ENCODE assay signal across 8 cellular contexts in genomic region chr1:22641906-22642636, GRCh38. TPM values are rescaled to one million over a fixed set of nuclear protein-coding genes. Genes with fewer than 3 reads are reported as not detected.
A peak's percentile ranks its signal among the peaks of the same experiment; 100 is the strongest.
DNase-seq lines count a peak whose midpoint lies in the region; ATAC-seq and TF ChIP-seq lines count a peak whose summit lies in the region.

No MANE protein-coding gene starts in this region.

- CTCF ChIA-PET in HEK293T (lab: Yijun Ruan, JAX) (interaction anchor here (0.9 to 1.9 kb wide), 4 partner anchors 35 to 226 kb away, joined by 3 to 14 read pairs (median 5); no protein-coding TSS in a partner anchor), PC-9 (lab: Charles Lee) (interaction anchor here (0.5 to 1.7 kb wide), 3 partner anchors 128 to 812 kb away, joined by 3 to 11 read pairs (median 5); no protein-coding TSS in a partner anchor)

- peaks cover 13% of the 10 kb centered on the region for H3K4me1 ChIP-seq in PC-9 (replicated peaks; ENCODE audit: insufficient read depth)

- H3K4me3 ChIP-seq in PC-9 = no peak overlapping the region
- H3K4me3 ChIP-seq in fibroblast of mammary gland (ENCODE audit: control insufficient read depth, low read depth, low read length) = no peak overlapping the region

- POLR2A ChIA-PET in HEK293T (lab: Yijun Ruan, JAX) = no interaction called here
- POLR2A ChIA-PET in PC-9 (lab: Charles Lee; ENCODE audit: unreplicated experiment) = no interaction called here

- intact Hi-C loops in PC-9 (cut with micrococcal nuclease; ENCODE audit: unreplicated experiment) = loop anchor here (1.0 to 10.0 kb wide), 4 partner anchors 100 to 1407 kb away; no protein-coding TSS in a partner anchor
- intact Hi-C loops in activated T-helper 1 cell treated with anti-CD3 and anti-CD28 coated beads, Interleukin-12 subunit alpha, Interleukin-12 subunit beta, Interleukin-2, Interleukin-4 antibody, amounts not matched to agents 30 ng/mL and 10 ng/mL and 1 ng/mL, durations not matched to agents 14 hours and 24 hours and 36 hours (cut with micrococcal nuclease) = loop anchor here (1.0 kb wide), 1 partner anchor 510 kb away; no protein-coding TSS in a partner anchor

- no peaks in the 10 kb centered on the region for H4K20me1 ChIP-seq in PC-9 (ENCODE audit: insufficient read depth)

- no peak overlapping the region for H3K27ac Mint-ChIP-seq in activated T-helper 1 cell treated with anti-CD3 and anti-CD28 coated beads, Interleukin-12 subunit alpha, Interleukin-12 subunit beta, Interleukin-2, Interleukin-4 antibody, amounts not matched to agents 30 ng/mL and 10 ng/mL and 1 ng/mL, durations not matched to agents 14 hours and 24 hours and 36 hours
- H3K27ac Mint-ChIP-seq in neural crest cell (ENCODE audit: unreplicated experiment) = no peak overlapping the region

- no peaks in the 10 kb centered on the region for H3K27me3 Mint-ChIP-seq in activated T-helper 1 cell treated with anti-CD3 and anti-CD28 coated beads, Interleukin-12 subunit alpha, Interleukin-12 subunit beta, Interleukin-2, Interleukin-4 antibody, amounts not matched to agents 30 ng/mL and 10 ng/mL and 1 ng/mL, durations not matched to agents 14 hours and 24 hours and 36 hours (ENCODE audit: insufficient read depth)
- H3K27me3 Mint-ChIP-seq in neural crest cell (ENCODE audit: low read depth) = peaks cover 8% of the 10 kb centered on the region

- BruUV-seq in PC-9 (replicated peaks; lab: Mats Ljungman, UMichigan) = no TSS peak

- TF ChIP-seq CTCF in PC-9 (conservative IDR thresholded peaks at IDR 0.05) (peak; percentile 85), fibroblast of mammary gland (conservative IDR thresholded peaks at IDR 0.05; ENCODE audit: control insufficient read depth, insufficient read depth, low read depth, low read length) (peak; percentile 72), neural crest cell (conservative IDR thresholded peaks at IDR 0.05) (peak; percentile 95)

- H3F3A ChIP-seq in PC-9 (ENCODE audit: insufficient read depth, low read depth) = no peaks in the 10 kb centered on the region

- ATAC-seq in HG03469 (IDR thresholded peaks at IDR 0.05; ENCODE audit: unreplicated experiment) = no peak

- H2AFZ ChIP-seq in PC-9 = no peak overlapping the region

- no peaks in the 10 kb centered on the region for H3K9me2 ChIP-seq in PC-9 (ENCODE audit: insufficient read depth)

- H3K36me3 Mint-ChIP-seq in activated T-helper 1 cell treated with anti-CD3 and anti-CD28 coated beads, Interleukin-12 subunit alpha, Interleukin-12 subunit beta, Interleukin-2, Interleukin-4 antibody, amounts not matched to agents 30 ng/mL and 10 ng/mL and 1 ng/mL, durations not matched to agents 14 hours and 24 hours and 36 hours (ENCODE audit: low read depth) = no peaks in the 10 kb centered on the region
- no peaks in the 10 kb centered on the region for H3K36me3 Mint-ChIP-seq in neural crest cell (ENCODE audit: low read depth)

- no peaks in the 10 kb centered on the region for H3K4me1 Mint-ChIP-seq in activated T-helper 1 cell treated with anti-CD3 and anti-CD28 coated beads, Interleukin-12 subunit alpha, Interleukin-12 subunit beta, Interleukin-2, Interleukin-4 antibody, amounts not matched to agents 30 ng/mL and 10 ng/mL and 1 ng/mL, durations not matched to agents 14 hours and 24 hours and 36 hours (ENCODE audit: low read depth)
- H3K4me1 Mint-ChIP-seq in neural crest cell = no peaks in the 10 kb centered on the region

- no peaks in the 10 kb centered on the region for H3K79me2 ChIP-seq in PC-9 (ENCODE audit: low read depth)

- no peaks in the 10 kb centered on the region for H3K9me3 ChIP-seq in PC-9 (ENCODE audit: insufficient read depth, low read depth)

- H3K36me3 ChIP-seq in PC-9 (ENCODE audit: low read depth) = no peaks in the 10 kb centered on the region

- no peak overlapping the region for H3K27ac ChIP-seq in PC-9
- peak overlapping the region; percentile 6 for H3K27ac ChIP-seq in substantia nigra (ENCODE audit: low read depth, low read length, poor library complexity, severe bottlenecking)

- no peak overlapping the region for H3K4me3 Mint-ChIP-seq in activated T-helper 1 cell treated with anti-CD3 and anti-CD28 coated beads, Interleukin-12 subunit alpha, Interleukin-12 subunit beta, Interleukin-2, Interleukin-4 antibody, amounts not matched to agents 30 ng/mL and 10 ng/mL and 1 ng/mL, durations not matched to agents 14 hours and 24 hours and 36 hours
- no peak overlapping the region for H3K4me3 Mint-ChIP-seq in neural crest cell

- no peaks in the 10 kb centered on the region for H3K9me3 Mint-ChIP-seq in activated T-helper 1 cell treated with anti-CD3 and anti-CD28 coated beads, Interleukin-12 subunit alpha, Interleukin-12 subunit beta, Interleukin-2, Interleukin-4 antibody, amounts not matched to agents 30 ng/mL and 10 ng/mL and 1 ng/mL, durations not matched to agents 14 hours and 24 hours and 36 hours
- no peaks in the 10 kb centered on the region for H3K9me3 Mint-ChIP-seq in neural crest cell

- DNase-seq in C1 segment of cervical spinal cord (lab: John Stamatoyannopoulos, UW) = peak in 13 of 14 donors; percentile 3 to 81 (median 55)
- peak; percentile 87 for DNase-seq in HEK293T (ENCODE audit: extremely low spot score)
- peak in 1 of 2 experiments; percentile 73 for DNase-seq in PC-9
- peak; percentile 48 for DNase-seq in activated T-helper 1 cell treated with anti-CD3 and anti-CD28 coated beads, Interleukin-12 subunit alpha, Interleukin-12 subunit beta, Interleukin-2, Interleukin-4 antibody, amounts not matched to agents 30 ng/mL and 10 ng/mL and 1 ng/mL, durations not matched to agents 14 hours and 24 hours and 36 hours (ENCODE audit: low spot score)
- peak; percentile 37 for DNase-seq in fibroblast of mammary gland (ENCODE audit: low read depth)
- DNase-seq in neural crest cell (ENCODE audit: low read depth, low spot score) = peak; percentile 90
- DNase-seq in substantia nigra (lab: John Stamatoyannopoulos, UW) = peak in 44 of 49 donors; percentile 5 to 84 (median 61)

- H3K27me3 ChIP-seq in PC-9 (ENCODE audit: insufficient read depth, low read depth) = 0 out of 2 replicates have a peak, but pooled peaks cover under 1% of the 10 kb centered on the region

- H3K4me2 ChIP-seq in PC-9 = no peak overlapping the region

TF ChIP-seq in HEK293T, 16 proteins besides CTCF, POLR2A, EP300 and RAD21:
- no peak for TF ChIP-seq FOXM1 (IDR thresholded peaks at IDR 0.05; ENCODE audit: borderline replicate concordance)
- TF ChIP-seq FOXA1 (IDR thresholded peaks at IDR 0.05) = no peak
- TF ChIP-seq CTBP1 (IDR thresholded peaks at IDR 0.05; ENCODE audit: borderline replicate concordance) = no peak
- no peak for TF ChIP-seq BHLHE40 (IDR thresholded peaks at IDR 0.05; ENCODE audit: borderline replicate concordance)
- TF ChIP-seq NFRKB (IDR thresholded peaks at IDR 0.05) = no peak
- no peak for TF ChIP-seq ARNT (IDR thresholded peaks at IDR 0.05)
- no peak for TF ChIP-seq SUZ12 (IDR thresholded peaks at IDR 0.05)

RNA-seq across cellular contexts. Expression of gene C1QC, which starts 1.4 kb away (rescaled TPM):
- total RNA-seq in PC-9 (2021) (not detected in 2 replicates), neural crest cell (not detected in 2 replicates)
- not detected in 2 replicates for total RNA-seq in activated T-helper 1 cell treated with anti-CD3 and anti-CD28 coated beads, Interleukin-12 subunit alpha, Interleukin-12 subunit beta, Interleukin-2, Interleukin-4 antibody, amounts not matched to agents 30 ng/mL and 10 ng/mL and 1 ng/mL, durations not matched to agents 14 hours and 24 hours and 36 hours

RNA-seq across cellular contexts. Expression of gene C1QA, which starts 5.6 kb away (rescaled TPM):
- total RNA-seq in PC-9 (2021) (not detected in 2 replicates), neural crest cell (not detected in 2 replicates)
- not detected in 2 replicates for total RNA-seq in activated T-helper 1 cell treated with anti-CD3 and anti-CD28 coated beads, Interleukin-12 subunit alpha, Interleukin-12 subunit beta, Interleukin-2, Interleukin-4 antibody, amounts not matched to agents 30 ng/mL and 10 ng/mL and 1 ng/mL, durations not matched to agents 14 hours and 24 hours and 36 hours

RNA-seq across cellular contexts. Expression of gene C1QB, which starts 11.0 kb away (rescaled TPM):
- total RNA-seq in PC-9 (2021) (not detected in 2 replicates), neural crest cell (not detected in 2 replicates)
- not detected in 2 replicates for total RNA-seq in activated T-helper 1 cell treated with anti-CD3 and anti-CD28 coated beads, Interleukin-12 subunit alpha, Interleukin-12 subunit beta, Interleukin-2, Interleukin-4 antibody, amounts not matched to agents 30 ng/mL and 10 ng/mL and 1 ng/mL, durations not matched to agents 14 hours and 24 hours and 36 hours
